Comparison of ENCODE assay signal across 1 cellular context in genomic region chr5:141877478-141878185, GRCh38.
A peak's percentile ranks its signal among the peaks of the same experiment; 100 is the strongest.
TF ChIP-seq lines count a peak whose summit lies in the region.

No MANE protein-coding gene starts in this region.

TF ChIP-seq in GM12878, 131 proteins besides CTCF, POLR2A, EP300 and RAD21:
- TF ChIP-seq SUZ12 (IDR thresholded peaks at IDR 0.05; ENCODE audit: unreplicated experiment): peak; percentile 96
- no peak for TF ChIP-seq CBX5 (IDR thresholded peaks at IDR 0.05; ENCODE audit: low read depth)
- no peak for TF ChIP-seq RFX5 (IDR thresholded peaks at IDR 0.05; ENCODE audit: low read depth, low read length)
- no peak for TF ChIP-seq NR2F1 (conservative IDR thresholded peaks at IDR 0.05)
- 0 out of 2 replicates have a peak, but pooled peaks have one; percentile 19 for TF ChIP-seq LARP7 (IDR thresholded peaks at IDR 0.05)
- TF ChIP-seq SPI1 (IDR thresholded peaks at IDR 0.05; ENCODE audit: borderline replicate concordance, insufficient read depth, low read depth, low read length): no peak
- no peak for TF ChIP-seq KAT2A (conservative IDR thresholded peaks at IDR 0.05; ENCODE audit: control insufficient read depth, low read depth, low read length)
- no peak for TF ChIP-seq ELK1 (IDR thresholded peaks at IDR 0.05; ENCODE audit: low read depth, low read length)
- no peak for TF ChIP-seq YBX1 (IDR thresholded peaks at IDR 0.05)
- no peak for TF ChIP-seq SMC3 (IDR thresholded peaks at IDR 0.05; ENCODE audit: borderline replicate concordance, low read length)
